ENCODE assay signal across 12 cellular contexts in genomic region chr11:12092714-12093113, GRCh38. TPM values are rescaled to one million over a fixed set of nuclear protein-coding genes. Genes with fewer than 3 reads are reported as not detected.
A peak's percentile ranks its signal among the peaks of the same experiment; 100 is the strongest.
DNase-seq lines count a peak whose midpoint lies in the region; FAIRE-seq and TF ChIP-seq lines count a peak whose summit lies in the region.
"Had no signal": no experiment of that assay in that cellular context is flagged by ENCODE, and none has a peak within 500 bp of the region (broad histone marks: within the 10 kb centered on the region; RNA-seq: fewer than 3 reads in every experiment).

No MANE protein-coding gene starts in this region.

- H3K4me3 ChIP-seq in mammary epithelial cell (replicated peaks in 1 of 3; ENCODE audit: insufficient read depth in 1 of 3, low read depth in 2 of 3, low read length in 3 of 3) (no peak overlapping the region), PC-9 (no peak overlapping the region), right atrium auricular region (no peak overlapping the region), tibial artery (no peak overlapping the region)
- H3K4me3 ChIP-seq: body of pancreas had no signal

- H3F3A ChIP-seq in PC-9 (ENCODE audit: insufficient read depth, low read depth): peaks cover 41% of the 10 kb centered on the region

- no peaks in the 10 kb centered on the region for H3K27me3 Mint-ChIP-seq in MCF 10A (ENCODE audit: insufficient read depth, unreplicated experiment)
- H3K27me3 Mint-ChIP-seq: activated CD4-positive, alpha-beta T cell treated with anti-CD3 and anti-CD28 coated beads for 36 hours had no signal

- H3K27ac ChIP-seq in mammary epithelial cell (ENCODE audit: insufficient read depth, low read depth, low read length) (no peak overlapping the region), PC-9 (peak overlapping the region; percentile 100), right atrium auricular region (peak overlapping the region; percentile 51 to 69), tibial artery (peak overlapping the region; percentile 84 to 91)
- H3K27ac ChIP-seq: body of pancreas had no signal

- CTCF ChIA-PET in mammary epithelial cell (lab: Charles Lee; ENCODE audit: low non-redundant PET): interaction anchor here (0.6 kb wide), 1 partner anchor 45 kb away, joined by 4 read pairs; no protein-coding TSS in a partner anchor
- CTCF ChIA-PET in MCF 10A (lab: Yijun Ruan, JAX): interaction anchor here (0.6 to 8.6 kb wide), 6 partner anchors 9 to 993 kb away, joined by 3 to 83 read pairs (median 4); no protein-coding TSS in a partner anchor
- CTCF ChIA-PET in PC-9 (lab: Charles Lee): interaction anchor here (1.2 kb wide), 1 partner anchor 17 kb away, joined by 8 read pairs; the partner anchor contains the start of gene MICAL2

- peaks cover 42% of the 10 kb centered on the region for H3K4me1 Mint-ChIP-seq in MCF 10A (ENCODE audit: insufficient read depth, unreplicated experiment)

- in situ Hi-C loops in mammary epithelial cell (cut with MboI; ENCODE audit: low sequenced_read_pairs in 2 of 2): no loop called here

- no peak overlapping the region for H3K9ac ChIP-seq in mammary epithelial cell (ENCODE audit: insufficient read depth, low read length)

- FAIRE-seq in HTR-8/SVneo (lab: Jason Lieb, UNC): no peak

- no TSS peak for BruUV-seq in mammary epithelial cell (replicated peaks; lab: Mats Ljungman, UMichigan)
- BruUV-seq in MCF 10A (replicated peaks; lab: Mats Ljungman, UMichigan): no TSS peak
- BruUV-seq in PC-9 (replicated peaks; lab: Mats Ljungman, UMichigan): no TSS peak

- H3K9me3 ChIP-seq in mammary epithelial cell (replicated peaks; ENCODE audit: insufficient read depth, low read length) (no peaks in the 10 kb centered on the region), PC-9 (ENCODE audit: insufficient read depth, low read depth) (no peaks in the 10 kb centered on the region), right atrium auricular region (no peaks in the 10 kb centered on the region), tibial artery (no peaks in the 10 kb centered on the region)
- H3K9me3 ChIP-seq: body of pancreas had no signal

- DNase-seq in mammary epithelial cell: no peak
- DNase-seq in MCF 10A (ENCODE audit: unreplicated experiment): no peak
- DNase-seq in PC-9: no peak
- DNase-seq in right atrium auricular region (ENCODE audit: low spot score): no peak
- peak in 1 of 2 donors; percentile 64 for DNase-seq in tibial artery
- no peak for DNase-seq in NCI-H510A treated with DMSO at 0.1 percent for 48 hours (lab: John Stamatoyannopoulos, UW)
- DNase-seq in HTR-8/SVneo (ENCODE audit: insufficient read length, low spot score): no peak
- no peak for DNase-seq in MV-4-11 (lab: John Stamatoyannopoulos, UW)
- DNase-seq: ACHN; activated CD4-positive, alpha-beta T cell treated with anti-CD3 and anti-CD28 coated beads for 36 hours; body of pancreas; MM.1S had no signal

- peaks cover 56% of the 10 kb centered on the region for H3K4me1 ChIP-seq in mammary epithelial cell (ENCODE audit: insufficient read depth, low read length)
- H3K4me1 ChIP-seq in PC-9 (replicated peaks; ENCODE audit: insufficient read depth): peaks cover 51% of the 10 kb centered on the region
- peaks cover 0 to 59% of the 10 kb centered on the region in 2 donors for H3K4me1 ChIP-seq in right atrium auricular region
- H3K4me1 ChIP-seq in tibial artery: peaks cover 0 to 55% (median 31%) of the 10 kb centered on the region in 4 donors
- H3K4me1 ChIP-seq: body of pancreas had no signal

- intact Hi-C loops in mammary epithelial cell (cut with micrococcal nuclease): no loop called here
- intact Hi-C loops in MCF 10A (cut with micrococcal nuclease): no loop called here
- intact Hi-C loops in PC-9 (cut with micrococcal nuclease; ENCODE audit: unreplicated experiment): loop anchor here (5.0 kb wide), 2 partner anchors 45 to 130 kb away; no protein-coding TSS in a partner anchor
- intact Hi-C loops in tibial artery (cut with DNase I; ENCODE audit: low total_unique reads): no loop called here

- H3K4me3 Mint-ChIP-seq in MCF 10A (ENCODE audit: unreplicated experiment): no peak overlapping the region
- H3K4me3 Mint-ChIP-seq: activated CD4-positive, alpha-beta T cell treated with anti-CD3 and anti-CD28 coated beads for 36 hours had no signal

- H3K9me3 Mint-ChIP-seq in MCF 10A (ENCODE audit: unreplicated experiment): no peaks in the 10 kb centered on the region

- H4K20me1 ChIP-seq in mammary epithelial cell (ENCODE audit: insufficient read depth, low read length) (no peaks in the 10 kb centered on the region), PC-9 (ENCODE audit: insufficient read depth) (no peaks in the 10 kb centered on the region)

- no peaks in the 10 kb centered on the region for H3K36me3 Mint-ChIP-seq in MCF 10A (ENCODE audit: insufficient read depth, unreplicated experiment)

- no peak overlapping the region for H3K4me2 ChIP-seq in mammary epithelial cell (ENCODE audit: insufficient read depth, low read depth, low read length)
- H3K4me2 ChIP-seq in PC-9: no peak overlapping the region

- H3K36me3 ChIP-seq in mammary epithelial cell (ENCODE audit: insufficient read depth, low read length) (no peaks in the 10 kb centered on the region), PC-9 (ENCODE audit: low read depth) (no peaks in the 10 kb centered on the region), right atrium auricular region (no peaks in the 10 kb centered on the region), tibial artery (no peaks in the 10 kb centered on the region)

- WGBS in mammary epithelial cell (ENCODE audit: low coverage, missing lambda C conversion rate): 36% methylated on average over 6 of the region's 6 CpGs

- dilution Hi-C loops in mammary epithelial cell (cut with HindIII; ENCODE audit: low sequenced_read_pairs): loop anchor here (5.0 kb wide), 1 partner anchor 45 kb away; no protein-coding TSS in a partner anchor

- TF ChIP-seq CTCF in mammary epithelial cell (conservative IDR thresholded peaks at IDR 0.05 in 1 of 2, IDR thresholded peaks at IDR 0.05 in 1 of 2; ENCODE audit: extremely low read depth in 1 of 2, insufficient read depth in 1 of 2, low read depth in 1 of 2, low read length in 2 of 2) (no peak), MCF 10A (IDR thresholded peaks at IDR 0.05; ENCODE audit: unreplicated experiment) (no peak), PC-9 (conservative IDR thresholded peaks at IDR 0.05) (no peak), right atrium auricular region (IDR thresholded peaks at IDR 0.05) (no peak), tibial artery (IDR thresholded peaks at IDR 0.05) (no peak)

- no peak overlapping the region for H3K27ac Mint-ChIP-seq in MCF 10A (ENCODE audit: low read depth, unreplicated experiment)
- H3K27ac Mint-ChIP-seq: activated CD4-positive, alpha-beta T cell treated with anti-CD3 and anti-CD28 coated beads for 36 hours had no signal

- no peaks in the 10 kb centered on the region for H3K27me3 ChIP-seq in mammary epithelial cell (ENCODE audit: insufficient read depth, low read length)
- H3K27me3 ChIP-seq in PC-9 (ENCODE audit: insufficient read depth, low read depth): no peaks in the 10 kb centered on the region
- no peaks in the 10 kb centered on the region for H3K27me3 ChIP-seq in right atrium auricular region
- no peaks in the 10 kb centered on the region for H3K27me3 ChIP-seq in tibial artery
- H3K27me3 ChIP-seq: body of pancreas had no signal

- no peaks in the 10 kb centered on the region for H3K9me2 ChIP-seq in PC-9 (ENCODE audit: insufficient read depth)

- H2AFZ ChIP-seq in mammary epithelial cell (ENCODE audit: low read depth, low read length) (peak overlapping the region; percentile 12), PC-9 (no peak overlapping the region)

- POLR2A ChIA-PET in MCF 10A (lab: Yijun Ruan, JAX) (interaction anchor here (1.2 to 4.6 kb wide), 4 partner anchors 9 to 42 kb away, joined by 3 to 23 read pairs (median 4); no protein-coding TSS in a partner anchor), PC-9 (lab: Charles Lee; ENCODE audit: unreplicated experiment) (interaction anchor here (0.5 kb wide), 1 partner anchor 88 kb away, joined by 21 read pairs; no protein-coding TSS in a partner anchor)

- H3K79me2 ChIP-seq in mammary epithelial cell (ENCODE audit: insufficient read depth, low read length) (peaks cover 5% of the 10 kb centered on the region), PC-9 (ENCODE audit: low read depth) (peaks cover 5% of the 10 kb centered on the region; the same call in 1 of the 2 replicates)

RNA-seq across cellular contexts. Expression of gene MICAL2, which starts 17.7 kb away (rescaled TPM):
- total RNA-seq in mammary epithelial cell (100 to 1,000 TPM; 163 to 339 TPM), MCF 10A (2022) (151 and 154 TPM in 2 replicates), PC-9 (2021) (30.5 and 32.4 TPM in 2 replicates), right atrium auricular region (10 to 100 TPM; 77.6 to 84.5 TPM)
- polyA plus RNA-seq in mammary epithelial cell: 71.2 TPM
- polyA minus RNA-seq in mammary epithelial cell: 276 TPM
